ENCODE assay signal across 8 cellular contexts in the genomic region with DNA sequence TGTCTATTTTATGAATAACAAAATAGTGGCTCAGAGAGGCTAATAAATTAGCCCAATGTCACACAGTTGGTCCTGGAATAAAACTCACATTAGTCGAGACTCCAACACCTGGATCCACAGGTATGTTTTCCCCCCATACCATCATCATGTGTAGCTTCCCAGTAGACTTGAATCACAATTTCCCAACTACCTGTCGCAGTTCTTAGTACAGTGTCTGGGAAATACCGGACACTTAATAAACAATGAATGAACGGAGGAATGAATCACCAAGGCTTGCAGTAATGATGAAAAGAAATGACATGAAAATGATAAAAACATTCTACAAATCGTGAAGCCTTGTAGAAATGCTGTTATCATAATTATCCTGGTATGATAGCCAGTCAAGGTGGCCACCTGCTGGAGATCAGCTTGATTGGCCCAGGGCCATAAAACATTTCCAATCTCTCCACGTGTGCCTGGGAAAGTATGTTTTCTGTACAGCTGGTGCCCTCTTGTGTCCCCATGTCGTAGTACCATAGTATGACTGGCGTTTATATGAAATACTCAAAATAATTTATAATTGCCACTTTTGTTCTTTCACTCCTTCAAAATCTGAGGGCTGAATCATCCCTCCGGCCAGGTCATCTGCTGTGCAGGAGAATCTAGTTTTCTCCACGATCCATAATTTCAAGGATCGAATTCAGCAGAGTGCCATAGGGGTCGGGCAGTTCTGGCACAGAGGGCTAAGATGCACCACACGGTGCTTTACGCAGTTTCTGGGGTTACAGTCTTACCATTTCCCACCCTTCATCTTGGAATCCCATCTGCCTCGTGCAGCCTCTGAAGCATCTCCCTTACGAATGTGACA.
DNase-seq lines count a peak whose midpoint lies in the region; ATAC-seq and TF ChIP-seq lines count a peak whose summit lies in the region.

No MANE protein-coding gene starts in this region.

- H3K27ac ChIP-seq in MM.1S (ENCODE audit: low read length) (no peak overlapping the region), hepatocyte (no peak overlapping the region)

- H3F3A ChIP-seq in MM.1S (ENCODE audit: insufficient read depth, low read length): no peaks in the 10 kb centered on the region

- no peak for ATAC-seq in GM21360 (IDR thresholded peaks at IDR 0.05; ENCODE audit: unreplicated experiment)
- no peak for ATAC-seq in GM18520 (IDR thresholded peaks at IDR 0.05; ENCODE audit: unreplicated experiment)
- no peak for ATAC-seq in GM18909 (IDR thresholded peaks at IDR 0.05; ENCODE audit: poor library complexity, unreplicated experiment)

- H3K4me3 ChIP-seq in MM.1S (ENCODE audit: low read length) (no peak overlapping the region), hepatocyte (no peak overlapping the region)

- H3K27me3 ChIP-seq in MM.1S (replicated peaks; ENCODE audit: insufficient read depth, low read length) (no peaks in the 10 kb centered on the region), hepatocyte (no peaks in the 10 kb centered on the region)

- no peak overlapping the region for H3K9ac ChIP-seq in MM.1S (ENCODE audit: low read length)

- no peaks in the 10 kb centered on the region for H3K9me2 ChIP-seq in MM.1S (replicated peaks; ENCODE audit: insufficient read depth, low read length)
- no peaks in the 10 kb centered on the region for H3K9me2 ChIP-seq in hepatocyte (replicated peaks; ENCODE audit: insufficient read depth)

- no peak overlapping the region; the same call in 1 of the 2 replicates for H2AFZ ChIP-seq in MM.1S (ENCODE audit: low read length)
- H2AFZ ChIP-seq in hepatocyte: no peak overlapping the region

- H3K79me2 ChIP-seq in MM.1S (ENCODE audit: low read length) (no peaks in the 10 kb centered on the region), hepatocyte (no peaks in the 10 kb centered on the region)

- H3K36me3 ChIP-seq in MM.1S (replicated peaks; ENCODE audit: insufficient read depth, low read length) (no peaks in the 10 kb centered on the region), hepatocyte (replicated peaks; ENCODE audit: insufficient read depth, low read depth) (no peaks in the 10 kb centered on the region)

- peak; percentile 92 for DNase-seq in DMS53 treated with DMSO at 0.1 percent for 48 hours (lab: John Stamatoyannopoulos, UW; ENCODE audit: unreplicated experiment)
- peak; percentile 68 for DNase-seq in MM.1S
- DNase-seq in SK-N-DZ (ENCODE audit: low spot score): peak; percentile 74
- peak; percentile 83 for DNase-seq in hepatocyte (ENCODE audit: low spot score)
- no peak for DNase-seq in activated T-cell treated with anti-CD3 and anti-CD28 coated beads, Interleukin-2, amount 50 U/mL, for 48 hours

- TF ChIP-seq CTCF in MM.1S (IDR thresholded peaks at IDR 0.05; ENCODE audit: low read length): peak; percentile 70
- TF ChIP-seq CTCF in hepatocyte (IDR thresholded peaks at IDR 0.05; ENCODE audit: poor library complexity): peak; percentile 75

- 77% methylated on average over 16 of the region's 16 CpGs for WGBS in hepatocyte (ENCODE audit: low lambda C conversion rate, missing lambda C conversion rate)

- no peaks in the 10 kb centered on the region for H3K9me3 ChIP-seq in MM.1S (replicated peaks; ENCODE audit: insufficient read depth, low read length)
- no peaks in the 10 kb centered on the region for H3K9me3 ChIP-seq in hepatocyte (ENCODE audit: low read depth)

- H3K4me2 ChIP-seq in MM.1S (ENCODE audit: low read depth, low read length): no peak overlapping the region
- no peak overlapping the region for H3K4me2 ChIP-seq in hepatocyte

- H3K4me1 ChIP-seq in MM.1S (ENCODE audit: low read length) (no peaks in the 10 kb centered on the region), hepatocyte (ENCODE audit: insufficient read depth) (no peaks in the 10 kb centered on the region)

- no peaks in the 10 kb centered on the region for H4K20me1 ChIP-seq in MM.1S (ENCODE audit: insufficient read depth, low read length)
- H4K20me1 ChIP-seq in hepatocyte (ENCODE audit: insufficient read depth, poor library complexity, severe bottlenecking): no peaks in the 10 kb centered on the region

Comparison
In these comparisons a context has a peak if more than half of its experiments do, and no peak if none do; other contexts are left out.
1. DNase-seq: peak in DMS53 treated with DMSO at 0.1 percent for 48 hours (single experiment), MM.1S (single experiment), SK-N-DZ (single experiment) and hepatocyte (single experiment); none in activated T-cell treated with anti-CD3 and anti-CD28 coated beads, Interleukin-2, amount 50 U/mL, for 48 hours (0 of 2).